18 cellular contexts compared by ENCODE assay signal in genomic region chr3:7461202-7461825, GRCh38.
DNase-seq lines count a peak whose midpoint lies in the region; ATAC-seq and TF ChIP-seq lines count a peak whose summit lies in the region.
"Had no signal": no experiment of that assay in that cellular context is flagged by ENCODE, and none has a peak within 500 bp of the region (broad histone marks: within the 10 kb centered on the region; RNA-seq: fewer than 3 reads in every experiment).

No MANE protein-coding gene starts in this region.

- H3K9ac ChIP-seq in SK-N-SH: no peak overlapping the region

- H3K27ac Mint-ChIP-seq in immature natural killer cell: no peak overlapping the region
- H3K27ac Mint-ChIP-seq: activated CD4-positive, alpha-beta T cell treated with anti-CD3 and anti-CD28 coated beads for 36 hours; activated T-helper 17 cell treated with anti-CD3 and anti-CD28 coated beads, Interleukin-2, amount 50 U/mL, for 72 hours; brain; T-cell had no signal

- no peaks in the 10 kb centered on the region for H3F3A ChIP-seq in SK-N-SH (replicated peaks; ENCODE audit: insufficient read depth)

- H3K4me2 ChIP-seq in SK-N-SH: no peak overlapping the region

- POLR2A ChIA-PET in SK-N-SH (lab: Yijun Ruan, JAX): no interaction called here

- H3K27me3 ChIP-seq in brain microvascular endothelial cell (replicated peaks) (no peaks in the 10 kb centered on the region), SK-N-SH (ENCODE audit: insufficient read depth) (no peaks in the 10 kb centered on the region)
- H3K27me3 ChIP-seq: stomach had no signal

- H3K4me1 ChIP-seq in SK-N-SH (ENCODE audit: control insufficient read depth in 1 of 2, insufficient read depth in 2 of 2, low read depth in 1 of 2, low read length in 1 of 2): no peaks in the 10 kb centered on the region
- H3K4me1 ChIP-seq: stomach had no signal

- no peaks in the 10 kb centered on the region for H3K9me2 ChIP-seq in SK-N-SH

- H3K27me3 Mint-ChIP-seq in immature natural killer cell (ENCODE audit: low read depth in 3 of 3): peaks cover 0 to 7% (median 2%) of the 10 kb centered on the region in 3 donors
- H3K27me3 Mint-ChIP-seq: brain had no signal

- H3K79me2 ChIP-seq in SK-N-SH (ENCODE audit: insufficient read depth): no peaks in the 10 kb centered on the region

- CTCF ChIA-PET in SK-N-SH (lab: Yijun Ruan, JAX): no interaction called here

- DNase-seq in brain microvascular endothelial cell (no peak), NCI-H2227 treated with DMSO at 0.1 percent for 48 hours (lab: John Stamatoyannopoulos, UW) (no peak), immature natural killer cell (no peak), SK-N-SH (no peak)
- DNase-seq: activated CD4-positive, alpha-beta T cell treated with anti-CD3 and anti-CD28 coated beads for 36 hours; HCEC 1CT; left cardiac atrium; NCI-H2107; retina; stimulated activated CD4-positive, alpha-beta T cell treated with anti-CD3 and anti-CD28 coated beads, Interleukin-4, amount 100 ng/mL, for 1 hour; stomach; T-cell had no signal

- H3K36me3 Mint-ChIP-seq in immature natural killer cell: peaks cover 0 to 3% (median 0%) of the 10 kb centered on the region in 3 donors
- H3K36me3 Mint-ChIP-seq: brain, T-cell had no signal

- no peaks in the 10 kb centered on the region for H3K9me3 ChIP-seq in SK-N-SH
- H3K9me3 ChIP-seq: stomach had no signal

- H3K4me3 Mint-ChIP-seq in immature natural killer cell: no peak overlapping the region
- H3K4me3 Mint-ChIP-seq: activated CD4-positive, alpha-beta T cell treated with anti-CD3 and anti-CD28 coated beads for 36 hours; activated T-helper 17 cell treated with anti-CD3 and anti-CD28 coated beads, Interleukin-2, amount 50 U/mL, for 72 hours; brain; T-cell had no signal

- TF ChIP-seq CTCF in brain microvascular endothelial cell (IDR thresholded peaks at IDR 0.05; ENCODE audit: low read depth, low read length, missing control alignments) (no peak), SK-N-SH (IDR thresholded peaks at IDR 0.05) (no peak)

- ATAC-seq in GM18508 (IDR thresholded peaks at IDR 0.05; ENCODE audit: insufficient read depth, unreplicated experiment) (peak; percentile 97), GM19468 (IDR thresholded peaks at IDR 0.05; ENCODE audit: extremely low read depth, unreplicated experiment) (peak; percentile 92), HG02885 (IDR thresholded peaks at IDR 0.05; ENCODE audit: poor library complexity, unreplicated experiment) (peak; percentile 94), HG03571 (IDR thresholded peaks at IDR 0.05; ENCODE audit: unreplicated experiment) (peak; percentile 96)
- ATAC-seq: activated CD4-positive, alpha-beta T cell treated with anti-CD3 and anti-CD28 coated beads for 36 hours; activated T-helper 17 cell treated with anti-CD3 and anti-CD28 coated beads, Interleukin-2, amount 50 U/mL, for 72 hours; left cardiac atrium; T-cell had no signal

- H3K36me3 ChIP-seq in brain microvascular endothelial cell (replicated peaks): no peaks in the 10 kb centered on the region
- no peaks in the 10 kb centered on the region for H3K36me3 ChIP-seq in SK-N-SH (replicated peaks in 1 of 2; ENCODE audit: control insufficient read depth in 1 of 2, insufficient read depth in 2 of 2, low read length in 1 of 2)
- H3K36me3 ChIP-seq: stomach had no signal

- H3K4me1 Mint-ChIP-seq in immature natural killer cell: no peaks in the 10 kb centered on the region
- H3K4me1 Mint-ChIP-seq: activated CD4-positive, alpha-beta T cell treated with anti-CD3 and anti-CD28 coated beads for 36 hours; activated T-helper 17 cell treated with anti-CD3 and anti-CD28 coated beads, Interleukin-2, amount 50 U/mL, for 72 hours; brain; T-cell had no signal

- H4K20me1 ChIP-seq in SK-N-SH (ENCODE audit: insufficient read depth): no peaks in the 10 kb centered on the region

- TF ChIP-seq EP300 in SK-N-SH (IDR thresholded peaks at IDR 0.05; ENCODE audit: borderline replicate concordance in 1 of 2, low read depth in 1 of 2, low read length in 1 of 2): no peak

- 43% methylated on average over 8 of the region's 8 CpGs for WGBS in SK-N-SH (ENCODE audit: low lambda C conversion rate)

- no peak overlapping the region for H2AFZ ChIP-seq in SK-N-SH (ENCODE audit: low read depth)

- peaks cover 0 to 14% (median 1%) of the 10 kb centered on the region in 6 donors for H3K9me3 Mint-ChIP-seq in immature natural killer cell

- H3K27ac ChIP-seq in brain microvascular endothelial cell: no peak overlapping the region
- no peak overlapping the region for H3K27ac ChIP-seq in SK-N-SH (ENCODE audit: low read depth in 2 of 2, low read length in 1 of 2)
- H3K27ac ChIP-seq: stomach had no signal

- in situ Hi-C loops in brain microvascular endothelial cell (cut with HindIII; ENCODE audit: low pct_ligation_motif_present, low sequenced_read_pairs): no loop called here

- TF ChIP-seq RAD21 in SK-N-SH (IDR thresholded peaks at IDR 0.05; ENCODE audit: low read length): no peak

- H3K4me3 ChIP-seq in brain microvascular endothelial cell (ENCODE audit: low read depth, low read length) (no peak overlapping the region), SK-N-SH (ENCODE audit: low read depth in 2 of 2, low read length in 1 of 2) (no peak overlapping the region)
- H3K4me3 ChIP-seq: stomach had no signal

TF ChIP-seq in SK-N-SH, 30 proteins besides CTCF, POLR2A, EP300 and RAD21:
- TF ChIP-seq TAF1 (IDR thresholded peaks at IDR 0.05; ENCODE audit: borderline replicate concordance, low read depth, low read length): no peak
- TF ChIP-seq SIN3A (IDR thresholded peaks at IDR 0.05; ENCODE audit: borderline replicate concordance, low read depth, low read length): no peak
- TF ChIP-seq FOXJ3 (CRISPR knock-in tag; IDR thresholded peaks at IDR 0.05): no peak
- TF ChIP-seq IRF3 (IDR thresholded peaks at IDR 0.05; ENCODE audit: low read depth, low read length): no peak
- TF ChIP-seq TCF12 (IDR thresholded peaks at IDR 0.05): no peak
- no peak for TF ChIP-seq USF2 (IDR thresholded peaks at IDR 0.05; ENCODE audit: borderline replicate concordance, low read depth, low read length)
- no peak for TF ChIP-seq REST (IDR thresholded peaks at IDR 0.05; ENCODE audit: low read depth, low read length)
- no peak for TF ChIP-seq RCOR1 (IDR thresholded peaks at IDR 0.05; ENCODE audit: low read length)
- no peak for TF ChIP-seq NRF1 (IDR thresholded peaks at IDR 0.05; ENCODE audit: low read depth, low read length)
- no peak for TF ChIP-seq JUND (IDR thresholded peaks at IDR 0.05)
- no peak for TF ChIP-seq ELF1 (IDR thresholded peaks at IDR 0.05)
- no peak for TF ChIP-seq FOXM1 (IDR thresholded peaks at IDR 0.05; ENCODE audit: low read depth)
- no peak for TF ChIP-seq MXI1 (IDR thresholded peaks at IDR 0.05; ENCODE audit: low read depth, low read length)
- no peak for TF ChIP-seq MAX (IDR thresholded peaks at IDR 0.05; ENCODE audit: low read depth)
